23 cellular contexts compared by ENCODE assay signal in the genomic region with DNA sequence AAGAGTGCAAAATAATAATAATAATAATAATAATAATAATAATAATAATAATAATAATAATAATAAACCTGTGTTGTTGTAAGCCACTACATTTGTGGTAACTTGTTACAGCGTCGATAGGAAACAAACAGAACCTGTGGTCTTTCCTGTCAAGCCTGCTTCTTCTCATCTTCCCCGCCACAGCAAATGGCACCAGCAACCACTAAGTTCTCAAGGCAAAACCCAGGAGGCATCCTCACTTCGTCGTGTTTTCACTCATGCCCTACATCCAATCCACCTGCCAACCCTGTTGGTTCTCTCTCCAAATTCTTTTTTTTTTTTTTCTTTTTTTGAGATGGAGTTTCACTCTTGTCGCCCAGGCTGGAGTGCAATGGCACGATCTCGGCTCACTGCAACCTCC. TPM values are rescaled to one million over a fixed set of nuclear protein-coding genes. Genes with fewer than 3 reads are reported as not detected.
DNase-seq lines count a peak whose midpoint lies in the region; ATAC-seq and TF ChIP-seq lines count a peak whose summit lies in the region.
"Had no signal": no experiment of that assay in that cellular context is flagged by ENCODE, and none has a peak within 500 bp of the region (broad histone marks: within the 10 kb centered on the region; RNA-seq: fewer than 3 reads in every experiment).

No MANE protein-coding gene starts in this region.

- peaks cover 3% of the 10 kb centered on the region for H3K36me3 Mint-ChIP-seq in activated CD4-positive, alpha-beta T cell treated with anti-CD3 and anti-CD28 coated beads, Interleukin-2, amount 10 ng/mL, durations not matched to agents 7 days and 5 days (ENCODE audit: low read depth)
- H3K36me3 Mint-ChIP-seq in CD8-positive, alpha-beta T cell, result no peaks in the 10 kb centered on the region
- H3K36me3 Mint-ChIP-seq in activated CD8-positive, alpha-beta T cell treated with anti-CD3 and anti-CD28 coated beads for 36 hours (ENCODE audit: low read depth), result peaks cover 10% of the 10 kb centered on the region
- peaks cover 0 to 5% (median 0%) of the 10 kb centered on the region in 3 donors for H3K36me3 Mint-ChIP-seq in naive thymus-derived CD8-positive, alpha-beta T cell
- H3K36me3 Mint-ChIP-seq: naive B cell had no signal

- DNase-seq in activated CD4-positive, alpha-beta T cell treated with anti-CD3 and anti-CD28 coated beads, Interleukin-2, amount 10 ng/mL, durations not matched to agents 7 days and 5 days, result peak; percentile 46
- no peak for DNase-seq in activated CD4-positive, alpha-beta T cell treated with anti-CD3 and anti-CD28 coated beads for 4 hours
- DNase-seq in CD8-positive, alpha-beta T cell, result peak in 3 of 7 experiments; percentile 43 to 61 (median 60)
- peak; percentile 58 for DNase-seq in activated CD8-positive, alpha-beta T cell treated with anti-CD3 and anti-CD28 coated beads for 36 hours
- DNase-seq in naive thymus-derived CD8-positive, alpha-beta T cell, result peak in 5 of 10 donors; percentile 36 to 61 (median 48)
- no peak for DNase-seq in caudate nucleus (lab: John Stamatoyannopoulos, UW)
- DNase-seq in DMS79 treated with DMSO at 0.1 percent for 48 hours (lab: John Stamatoyannopoulos, UW), result no peak
- DNase-seq: activated CD4-positive, CD25-positive, alpha-beta regulatory T cell; Caco-2; cerebellar nuclear complex; dorsolateral prefrontal cortex; KG1; left ventricle myocardium superior; MM.1S; naive B cell; NCI-H1417 treated with DMSO at 0.1 percent for 48 hours; NCI-H2081; NCI-H345; NCI-H748 treated with DMSO at 0.1 percent for 48 hours; SW 1271; transverse colon had no signal

- no peak for ATAC-seq in CD8-positive, alpha-beta T cell
- ATAC-seq in activated CD8-positive, alpha-beta T cell treated with anti-CD3 and anti-CD28 coated beads for 36 hours, result no peak
- no peak for ATAC-seq in naive thymus-derived CD8-positive, alpha-beta T cell
- ATAC-seq in HG03108 (IDR thresholded peaks at IDR 0.05; ENCODE audit: unreplicated experiment), result no peak
- ATAC-seq: HCT116, left ventricle myocardium superior had no signal

- POLR2A ChIA-PET in activated CD4-positive, alpha-beta T cell treated with anti-CD3 and anti-CD28 coated beads, Interleukin-2, amount 10 ng/mL, durations not matched to agents 7 days and 5 days (lab: Charles Lee), result no interaction called here
- POLR2A ChIA-PET in CD8-positive, alpha-beta T cell (lab: Charles Lee), result interaction anchor here (0.6 to 2.3 kb wide), 2 partner anchors 79 to 216 kb away, joined by 4 to 7 read pairs; a partner anchor contains a TSS
- POLR2A ChIA-PET in activated CD8-positive, alpha-beta T cell treated with anti-CD3 and anti-CD28 coated beads for 36 hours (lab: Charles Lee), result interaction anchor here (0.7 to 0.9 kb wide), 2 partner anchors 15 to 29 kb away, joined by 3 to 5 read pairs; no protein-coding TSS in a partner anchor
- POLR2A ChIA-PET in naive thymus-derived CD8-positive, alpha-beta T cell (lab: Charles Lee), result interaction anchor here (1.0 to 1.6 kb wide), 2 partner anchors 11 to 15 kb away, joined by 3 read pairs; no protein-coding TSS in a partner anchor

- H3K4me3 ChIP-seq in CD8-positive, alpha-beta T cell (ENCODE audit: low read depth, low read length), result no peak overlapping the region
- H3K4me3 ChIP-seq: dorsolateral prefrontal cortex, transverse colon had no signal

- peaks cover 4% of the 10 kb centered on the region for H3K9me3 Mint-ChIP-seq in activated CD4-positive, alpha-beta T cell treated with anti-CD3 and anti-CD28 coated beads, Interleukin-2, amount 10 ng/mL, durations not matched to agents 7 days and 5 days
- H3K9me3 Mint-ChIP-seq in CD8-positive, alpha-beta T cell, result peaks cover 2% of the 10 kb centered on the region
- peaks cover 5% of the 10 kb centered on the region for H3K9me3 Mint-ChIP-seq in activated CD8-positive, alpha-beta T cell treated with anti-CD3 and anti-CD28 coated beads for 36 hours
- H3K9me3 Mint-ChIP-seq in naive thymus-derived CD8-positive, alpha-beta T cell, result peaks cover 0 to 4% (median 0%) of the 10 kb centered on the region in 9 donors
- H3K9me3 Mint-ChIP-seq: naive B cell had no signal

- H3K27me3 Mint-ChIP-seq in activated CD4-positive, alpha-beta T cell treated with anti-CD3 and anti-CD28 coated beads, Interleukin-2, amount 10 ng/mL, durations not matched to agents 7 days and 5 days, result peaks cover 3% of the 10 kb centered on the region
- no peaks in the 10 kb centered on the region for H3K27me3 Mint-ChIP-seq in CD8-positive, alpha-beta T cell (ENCODE audit: low read depth)
- peaks cover 8% of the 10 kb centered on the region for H3K27me3 Mint-ChIP-seq in activated CD8-positive, alpha-beta T cell treated with anti-CD3 and anti-CD28 coated beads for 36 hours
- H3K27me3 Mint-ChIP-seq in naive thymus-derived CD8-positive, alpha-beta T cell, result no peaks in the 10 kb centered on the region
- H3K27me3 Mint-ChIP-seq: naive B cell had no signal

- intact Hi-C loops in CD8-positive, alpha-beta T cell (cut with DNase I, micrococcal nuclease), result loop anchor here in 1 of 2 experiments (5.0 kb wide), 1 partner anchor 601 kb away; a partner anchor contains a TSS
- intact Hi-C loops in activated CD8-positive, alpha-beta T cell treated with anti-CD3 and anti-CD28 coated beads for 36 hours (cut with micrococcal nuclease), result loop anchor here (10.0 kb wide), 1 partner anchor 52 kb away; no protein-coding TSS in a partner anchor

- H3K4me1 ChIP-seq in CD8-positive, alpha-beta T cell (ENCODE audit: insufficient read depth, low read length), result peaks cover 88% of the 10 kb centered on the region
- H3K4me1 ChIP-seq: Caco-2 had no signal

- H3K27me3 ChIP-seq in CD8-positive, alpha-beta T cell (ENCODE audit: insufficient read depth, low read length), result no peaks in the 10 kb centered on the region
- H3K27me3 ChIP-seq: dorsolateral prefrontal cortex, transverse colon had no signal

- H3K4me1 Mint-ChIP-seq in activated CD4-positive, alpha-beta T cell treated with anti-CD3 and anti-CD28 coated beads, Interleukin-2, amount 10 ng/mL, durations not matched to agents 7 days and 5 days, result peaks cover 73% of the 10 kb centered on the region
- peaks cover 80% of the 10 kb centered on the region for H3K4me1 Mint-ChIP-seq in CD8-positive, alpha-beta T cell (ENCODE audit: low read depth)
- peaks cover 80% of the 10 kb centered on the region for H3K4me1 Mint-ChIP-seq in activated CD8-positive, alpha-beta T cell treated with anti-CD3 and anti-CD28 coated beads for 36 hours (ENCODE audit: low read depth)
- H3K4me1 Mint-ChIP-seq in naive thymus-derived CD8-positive, alpha-beta T cell, result peaks cover 41 to 88% (median 84%) of the 10 kb centered on the region in 4 donors

- no peaks in the 10 kb centered on the region for H3K36me3 ChIP-seq in CD8-positive, alpha-beta T cell (ENCODE audit: insufficient read depth, low read length)
- H3K36me3 ChIP-seq: transverse colon had no signal

- no peak overlapping the region for H3K27ac Mint-ChIP-seq in activated CD4-positive, alpha-beta T cell treated with anti-CD3 and anti-CD28 coated beads, Interleukin-2, amount 10 ng/mL, durations not matched to agents 7 days and 5 days
- peak overlapping the region; percentile 88 for H3K27ac Mint-ChIP-seq in CD8-positive, alpha-beta T cell
- peak overlapping the region; percentile 47 for H3K27ac Mint-ChIP-seq in activated CD8-positive, alpha-beta T cell treated with anti-CD3 and anti-CD28 coated beads for 36 hours
- H3K27ac Mint-ChIP-seq in naive thymus-derived CD8-positive, alpha-beta T cell, result peak overlapping the region in 9 of 10 donors; percentile 7 to 84 (median 66)

- no peak overlapping the region for H3K27ac ChIP-seq in CD8-positive, alpha-beta T cell (ENCODE audit: low read depth, low read length)
- no peak overlapping the region for H3K27ac ChIP-seq in caudate nucleus (ENCODE audit: low read depth, low read length)
- H3K27ac ChIP-seq: dorsolateral prefrontal cortex had no signal

- no peaks in the 10 kb centered on the region for H3K9me3 ChIP-seq in CD8-positive, alpha-beta T cell (ENCODE audit: low read length)
- H3K9me3 ChIP-seq: Caco-2, transverse colon had no signal

- TF ChIP-seq CTCF in CD8-positive, alpha-beta T cell (IDR thresholded peaks at IDR 0.05), result no peak
- no peak for TF ChIP-seq CTCF in activated CD8-positive, alpha-beta T cell treated with anti-CD3 and anti-CD28 coated beads for 36 hours (IDR thresholded peaks at IDR 0.05)

- CTCF ChIA-PET in activated CD4-positive, alpha-beta T cell treated with anti-CD3 and anti-CD28 coated beads, Interleukin-2, amount 10 ng/mL, durations not matched to agents 7 days and 5 days (lab: Charles Lee), result interaction anchor here (0.7 kb wide), 1 partner anchor 10 kb away, joined by 3 read pairs; no protein-coding TSS in a partner anchor
- CTCF ChIA-PET in CD8-positive, alpha-beta T cell (lab: Charles Lee), result interaction anchor here (1.2 to 13.1 kb wide), 3 partner anchors 11 to 61 kb away, joined by 3 to 102 read pairs (median 3); no protein-coding TSS in a partner anchor
- CTCF ChIA-PET in activated CD8-positive, alpha-beta T cell treated with anti-CD3 and anti-CD28 coated beads for 36 hours (lab: Charles Lee), result interaction anchor here (1.3 to 4.6 kb wide), 4 partner anchors 9 to 60 kb away, joined by 3 to 22 read pairs (median 10); no protein-coding TSS in a partner anchor

- H3K4me3 Mint-ChIP-seq in activated CD4-positive, alpha-beta T cell treated with anti-CD3 and anti-CD28 coated beads, Interleukin-2, amount 10 ng/mL, durations not matched to agents 7 days and 5 days, result no peak overlapping the region
- peak overlapping the region; percentile 59 for H3K4me3 Mint-ChIP-seq in CD8-positive, alpha-beta T cell
- no peak overlapping the region for H3K4me3 Mint-ChIP-seq in activated CD8-positive, alpha-beta T cell treated with anti-CD3 and anti-CD28 coated beads for 36 hours
- peak overlapping the region in 9 of 10 donors; percentile 14 to 67 (median 48) for H3K4me3 Mint-ChIP-seq in naive thymus-derived CD8-positive, alpha-beta T cell

RNA-seq across cellular contexts. Expression of a gene that starts 34.2 kb away (rescaled TPM):
- total RNA-seq in activated CD4-positive, alpha-beta T cell treated with anti-CD3 and anti-CD28 coated beads, Interleukin-2, amount 10 ng/mL, durations not matched to agents 7 days and 5 days, result 10 to 100 TPM; 18.3 to 20.9 TPM
- total RNA-seq in CD8-positive, alpha-beta T cell, result 10 to 100 TPM; 23.0 to 25.7 TPM
- 10 to 100 TPM; 31.8 to 32.4 TPM for total RNA-seq in activated CD8-positive, alpha-beta T cell treated with anti-CD3 and anti-CD28 coated beads for 36 hours
- 10 to 100 TPM; 24.5 to 26.8 TPM for total RNA-seq in naive thymus-derived CD8-positive, alpha-beta T cell
- polyA plus RNA-seq in naive thymus-derived CD8-positive, alpha-beta T cell, result 10 to 100 TPM; 52.7 to 58.1 (median 55.6) TPM

RNA-seq across cellular contexts. Expression of a gene that starts 43.1 kb away (rescaled TPM):
- 10 to 100 TPM; 27.6 to 31.2 TPM for total RNA-seq in activated CD4-positive, alpha-beta T cell treated with anti-CD3 and anti-CD28 coated beads, Interleukin-2, amount 10 ng/mL, durations not matched to agents 7 days and 5 days
- under 1 TPM; 0.38 to 0.58 TPM for total RNA-seq in CD8-positive, alpha-beta T cell
- 10 to 100 TPM; 20.7 to 21.3 TPM for total RNA-seq in activated CD8-positive, alpha-beta T cell treated with anti-CD3 and anti-CD28 coated beads for 36 hours
- total RNA-seq in naive thymus-derived CD8-positive, alpha-beta T cell, result under 1 TPM; 0.38 to 0.57 TPM
- polyA plus RNA-seq in naive thymus-derived CD8-positive, alpha-beta T cell, result under 1 TPM in 2 of 3 donors, not detected in 1; 0.13 to 0.28 TPM

Comparison
In these comparisons a context has a peak if more than half of its experiments do, and no peak if none do; other contexts are left out.
1. DNase-seq: peak in activated CD4-positive, alpha-beta T cell treated with anti-CD3 and anti-CD28 coated beads, Interleukin-2, amount 10 ng/mL, durations not matched to agents 7 days and 5 days (single experiment) and activated CD8-positive, alpha-beta T cell treated with anti-CD3 and anti-CD28 coated beads for 36 hours (single experiment); none in activated CD4-positive, alpha-beta T cell treated with anti-CD3 and anti-CD28 coated beads for 4 hours (0 of 2), caudate nucleus (0 of 61) and DMS79 treated with DMSO at 0.1 percent for 48 hours (single experiment).
2. H3K4me3 Mint-ChIP-seq: peak in CD8-positive, alpha-beta T cell (single experiment) and naive thymus-derived CD8-positive, alpha-beta T cell (9 of 10); none in activated CD4-positive, alpha-beta T cell treated with anti-CD3 and anti-CD28 coated beads, Interleukin-2, amount 10 ng/mL, durations not matched to agents 7 days and 5 days (single experiment) and activated CD8-positive, alpha-beta T cell treated with anti-CD3 and anti-CD28 coated beads for 36 hours (single experiment).
3. RNA of a gene that starts 43.1 kb away (total RNA-seq): 27.6 to 31.2 TPM in activated CD4-positive, alpha-beta T cell treated with anti-CD3 and anti-CD28 coated beads, Interleukin-2, amount 10 ng/mL, durations not matched to agents 7 days and 5 days and 20.7 to 21.3 TPM in activated CD8-positive, alpha-beta T cell treated with anti-CD3 and anti-CD28 coated beads for 36 hours; 0.38 to 0.58 TPM in CD8-positive, alpha-beta T cell and 0.38 to 0.57 TPM in naive thymus-derived CD8-positive, alpha-beta T cell; every median in the first group is over 10 times any median in the second.